11 cellular contexts compared by ENCODE assay signal in genomic region chr17:65455972-65456343, GRCh38.
DNase-seq lines count a peak whose midpoint lies in the region; ATAC-seq, FAIRE-seq and TF ChIP-seq lines count a peak whose summit lies in the region.
"Had no signal": no experiment of that assay in that cellular context is flagged by ENCODE, and none has a peak within 500 bp of the region (broad histone marks: within the 10 kb centered on the region; RNA-seq: fewer than 3 reads in every experiment).

No MANE protein-coding gene starts in this region.

- peak in 2 of 3 experiments; percentile 36 to 46 for TF ChIP-seq CTCF in keratinocyte (optimal IDR thresholded peaks at IDR 0.05 in 1 of 3, IDR thresholded peaks at IDR 0.05 in 1 of 3, conservative IDR thresholded peaks at IDR 0.05 in 1 of 3; ENCODE audit: extremely low read depth in 1 of 3, insufficient read depth in 2 of 3, low read length in 3 of 3)
- TF ChIP-seq CTCF in upper lobe of right lung (IDR thresholded peaks at IDR 0.05): peak; percentile 38

- H3K27me3 Mint-ChIP-seq in activated naive CD4-positive, alpha-beta T cell treated with anti-CD3 and anti-CD28 coated beads, Interleukin-2, amount 10 ng/mL, durations not matched to agents 7 days and 5 days: peaks cover 40% of the 10 kb centered on the region

- no peaks in the 10 kb centered on the region for H3K4me1 Mint-ChIP-seq in activated naive CD4-positive, alpha-beta T cell treated with anti-CD3 and anti-CD28 coated beads, Interleukin-2, amount 10 ng/mL, durations not matched to agents 7 days and 5 days
- H3K4me1 Mint-ChIP-seq: natural killer cell had no signal

- ATAC-seq in upper lobe of right lung (peak; percentile 76), GM21786 (IDR thresholded peaks at IDR 0.05; ENCODE audit: unreplicated experiment) (no peak), HG03521 (IDR thresholded peaks at IDR 0.05; ENCODE audit: unreplicated experiment) (no peak), GM21447 (IDR thresholded peaks at IDR 0.05; ENCODE audit: unreplicated experiment) (no peak)
- ATAC-seq: K562, natural killer cell had no signal

- H3K9me3 Mint-ChIP-seq in activated naive CD4-positive, alpha-beta T cell treated with anti-CD3 and anti-CD28 coated beads, Interleukin-2, amount 10 ng/mL, durations not matched to agents 7 days and 5 days: no peaks in the 10 kb centered on the region

- H3K9me3 ChIP-seq in keratinocyte (ENCODE audit: control insufficient read depth, low read depth, low read length) (no peaks in the 10 kb centered on the region), upper lobe of right lung (no peaks in the 10 kb centered on the region)

- no peaks in the 10 kb centered on the region for H3K79me2 ChIP-seq in keratinocyte (ENCODE audit: control insufficient read depth, insufficient read depth, low read length)

- CTCF ChIA-PET in activated naive CD4-positive, alpha-beta T cell treated with anti-CD3 and anti-CD28 coated beads, Interleukin-2, amount 10 ng/mL, durations not matched to agents 7 days and 5 days (lab: Charles Lee): interaction anchor here (0.6 to 1.6 kb wide), 6 partner anchors 10 to 338 kb away, joined by 3 to 8 read pairs (median 3); no protein-coding TSS in a partner anchor

- no peaks in the 10 kb centered on the region for H3K9me1 ChIP-seq in keratinocyte (ENCODE audit: control insufficient read depth, extremely low read depth, insufficient read depth, low read length)

- H3K27me3 ChIP-seq in keratinocyte (ENCODE audit: control insufficient read depth, extremely low read depth, insufficient read depth, low read length) (no peaks in the 10 kb centered on the region), upper lobe of right lung (no peaks in the 10 kb centered on the region)

- H3K36me3 ChIP-seq in keratinocyte (ENCODE audit: control insufficient read depth in 2 of 2, extremely low read depth in 1 of 2, insufficient read depth in 2 of 2, low read length in 2 of 2): no peaks in the 10 kb centered on the region
- no peaks in the 10 kb centered on the region for H3K36me3 ChIP-seq in upper lobe of right lung

- no peak overlapping the region for H3K4me2 ChIP-seq in keratinocyte (ENCODE audit: control insufficient read depth, extremely low read depth, insufficient read depth, low read depth, low read length)

- H4K20me1 ChIP-seq in keratinocyte (ENCODE audit: control insufficient read depth, extremely low read depth, insufficient read depth, low read length): no peaks in the 10 kb centered on the region

- H3K4me1 ChIP-seq in keratinocyte (ENCODE audit: control insufficient read depth, extremely low read depth, insufficient read depth, low read length) (no peaks in the 10 kb centered on the region), upper lobe of right lung (peaks cover 18% of the 10 kb centered on the region)

- H3K4me3 ChIP-seq in keratinocyte (ENCODE audit: control insufficient read depth in 2 of 3, extremely low read depth in 1 of 3, insufficient read depth in 2 of 3, low read depth in 1 of 3, low read length in 3 of 3) (no peak overlapping the region), upper lobe of right lung (no peak overlapping the region)
- H3K4me3 ChIP-seq: K562 had no signal

- DNase-seq in stimulated activated CD4-positive, alpha-beta T cell treated with anti-CD3 and anti-CD28 coated beads, Interleukin-15, amount 100 ng/mL, for 24 hours: peak; percentile 13
- no peak for DNase-seq in stimulated activated CD4-positive, alpha-beta T cell treated with anti-CD3 and anti-CD28 coated beads, Interleukin-1b, Interleukin-23, amount 100 ng/mL, for 48 hours
- DNase-seq in activated naive CD4-positive, alpha-beta T cell treated with anti-CD3 and anti-CD28 coated beads, Interleukin-2, amount 10 ng/mL, durations not matched to agents 7 days and 5 days: peak; percentile 46
- DNase-seq in keratinocyte (ENCODE audit: low read depth, low spot score): no peak
- no peak for DNase-seq in upper lobe of right lung
- DNase-seq: natural killer cell had no signal

- FAIRE-seq in keratinocyte (lab: Jason Lieb, UNC): no peak
- FAIRE-seq: K562 had no signal

- H2AFZ ChIP-seq in keratinocyte (ENCODE audit: control insufficient read depth, low read length): no peak overlapping the region

- H3K4me3 Mint-ChIP-seq in activated naive CD4-positive, alpha-beta T cell treated with anti-CD3 and anti-CD28 coated beads, Interleukin-2, amount 10 ng/mL, durations not matched to agents 7 days and 5 days: no peak overlapping the region
- H3K4me3 Mint-ChIP-seq: natural killer cell had no signal

- no peaks in the 10 kb centered on the region for H3K36me3 Mint-ChIP-seq in activated naive CD4-positive, alpha-beta T cell treated with anti-CD3 and anti-CD28 coated beads, Interleukin-2, amount 10 ng/mL, durations not matched to agents 7 days and 5 days
- H3K36me3 Mint-ChIP-seq: activated naive CD4-positive, alpha-beta T cell treated with anti-CD3 and anti-CD28 coated beads, Interleukin-2, amount 50 U/mL, for 72 hours; natural killer cell had no signal

- H3K27ac ChIP-seq in keratinocyte (ENCODE audit: control insufficient read depth, insufficient read depth, low read length): no peak overlapping the region
- H3K27ac ChIP-seq in upper lobe of right lung: peak overlapping the region; percentile 13

- H3K9ac ChIP-seq in keratinocyte (ENCODE audit: control insufficient read depth, extremely low read depth, insufficient read depth, low read length): no peak overlapping the region

- intact Hi-C loops in upper lobe of right lung (cut with DNase I): no loop called here

- H3K27ac Mint-ChIP-seq in activated naive CD4-positive, alpha-beta T cell treated with anti-CD3 and anti-CD28 coated beads, Interleukin-2, amount 10 ng/mL, durations not matched to agents 7 days and 5 days: no peak overlapping the region
- H3K27ac Mint-ChIP-seq: activated naive CD4-positive, alpha-beta T cell treated with anti-CD3 and anti-CD28 coated beads, Interleukin-2, amount 50 U/mL, for 72 hours; natural killer cell had no signal

- dilution Hi-C loops in keratinocyte (cut with MboI; ENCODE audit: extremely low pct_ligation_motif_present, low sequenced_read_pairs): no loop called here

Comparison
In these comparisons a context has a peak if more than half of its experiments do, and no peak if none do; other contexts are left out.
1. DNase-seq: peak in stimulated activated CD4-positive, alpha-beta T cell treated with anti-CD3 and anti-CD28 coated beads, Interleukin-15, amount 100 ng/mL, for 24 hours (single experiment) and activated naive CD4-positive, alpha-beta T cell treated with anti-CD3 and anti-CD28 coated beads, Interleukin-2, amount 10 ng/mL, durations not matched to agents 7 days and 5 days (single experiment); none in stimulated activated CD4-positive, alpha-beta T cell treated with anti-CD3 and anti-CD28 coated beads, Interleukin-1b, Interleukin-23, amount 100 ng/mL, for 48 hours (single experiment), keratinocyte (single experiment) and upper lobe of right lung (single experiment).